In the genomic region with DNA sequence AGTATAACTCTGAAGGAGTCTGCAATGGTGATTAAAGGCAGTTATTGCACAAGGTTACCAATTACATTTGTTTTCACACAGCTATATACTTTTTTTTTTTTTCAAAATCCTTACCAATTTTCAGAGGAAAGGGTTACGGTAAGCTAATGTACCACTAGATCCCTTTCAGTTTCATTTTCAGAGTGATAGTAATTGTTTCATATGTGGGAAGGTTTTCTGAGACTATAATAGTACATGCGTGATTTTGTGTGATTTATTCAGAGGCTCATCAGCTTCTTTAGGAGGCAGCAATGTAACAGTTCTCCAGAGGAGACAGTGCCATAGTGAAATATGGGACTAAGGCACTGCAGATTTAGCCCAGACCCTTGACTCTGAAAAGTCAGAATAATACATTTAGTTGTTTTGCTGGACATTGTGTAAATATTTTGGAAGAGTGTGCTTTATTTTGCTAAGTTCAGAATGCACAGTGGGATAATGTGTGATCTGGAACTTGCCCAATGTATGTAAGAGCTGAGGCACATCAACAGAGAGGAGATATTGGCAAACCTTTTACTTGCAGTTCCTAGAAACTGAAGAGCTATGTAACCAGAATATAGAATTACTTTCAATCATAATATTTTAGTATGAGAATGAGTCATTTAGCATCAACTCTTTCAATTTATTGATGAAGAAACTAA, we compare ENCODE assay signal across 8 cellular contexts.
A peak's percentile ranks its signal among the peaks of the same experiment; 100 is the strongest.
DNase-seq lines count a peak whose midpoint lies in the region; ATAC-seq and TF ChIP-seq lines count a peak whose summit lies in the region.

No MANE protein-coding gene starts in this region.

- H2AFZ ChIP-seq in SK-N-SH (ENCODE audit: low read depth): peak overlapping the region; percentile 64; the same call in 1 of the 2 replicates

- H3K9me2 ChIP-seq in SK-N-SH: no peaks in the 10 kb centered on the region

- no peak for TF ChIP-seq RAD21 in SK-N-SH (IDR thresholded peaks at IDR 0.05; ENCODE audit: low read length)

- H3K27ac Mint-ChIP-seq in activated CD8-positive, alpha-beta T cell treated with anti-CD3 and anti-CD28 coated beads, Interleukin-2, amount 10 ng/mL, durations not matched to agents 7 days and 5 days: peak overlapping the region; percentile 77

- H3K79me2 ChIP-seq in SK-N-SH (ENCODE audit: insufficient read depth): no peaks in the 10 kb centered on the region

- TF ChIP-seq EP300 in SK-N-SH (IDR thresholded peaks at IDR 0.05; ENCODE audit: borderline replicate concordance in 1 of 2, low read depth in 1 of 2, low read length in 1 of 2): no peak

- no peaks in the 10 kb centered on the region for H3K36me3 ChIP-seq in SK-N-SH (replicated peaks in 1 of 2; ENCODE audit: control insufficient read depth in 1 of 2, insufficient read depth in 2 of 2, low read length in 1 of 2)
- no peaks in the 10 kb centered on the region for H3K36me3 ChIP-seq in uterus

- H3K9me3 Mint-ChIP-seq in activated CD8-positive, alpha-beta T cell treated with anti-CD3 and anti-CD28 coated beads, Interleukin-2, amount 10 ng/mL, durations not matched to agents 7 days and 5 days (ENCODE audit: insufficient read depth): no peaks in the 10 kb centered on the region

- peak overlapping the region; percentile 20; the same call in 1 of the 2 replicates for H3K4me2 ChIP-seq in SK-N-SH

- peaks cover 15% of the 10 kb centered on the region for H3K4me1 Mint-ChIP-seq in activated CD8-positive, alpha-beta T cell treated with anti-CD3 and anti-CD28 coated beads, Interleukin-2, amount 10 ng/mL, durations not matched to agents 7 days and 5 days (ENCODE audit: low read depth)

- ATAC-seq in SK-N-SH treated with all-trans-retinoic acid at 6 μM for 48 hours (no peak), HG02938 (IDR thresholded peaks at IDR 0.05; ENCODE audit: unreplicated experiment) (peak; percentile 83), sciatic nerve (peak; percentile 58)
- ATAC-seq in activated CD8-positive, alpha-beta T cell treated with anti-CD3 and anti-CD28 coated beads, Interleukin-2, amount 10 ng/mL, durations not matched to agents 7 days and 5 days: peak; percentile 91

- DNase-seq in SK-N-SH (no peak), sciatic nerve (ENCODE audit: low spot score) (no peak), uterus (no peak), NCI-H774 (lab: John Stamatoyannopoulos, UW) (no peak), cortex of kidney (lab: John Stamatoyannopoulos, UW) (no peak)
- no peak for DNase-seq in activated CD8-positive, alpha-beta T cell treated with anti-CD3 and anti-CD28 coated beads, Interleukin-2, amount 10 ng/mL, durations not matched to agents 7 days and 5 days

- TF ChIP-seq CTCF in SK-N-SH (IDR thresholded peaks at IDR 0.05): no peak
- TF ChIP-seq CTCF in uterus (IDR thresholded peaks at IDR 0.05): no peak

- H4K20me1 ChIP-seq in SK-N-SH (ENCODE audit: insufficient read depth): no peaks in the 10 kb centered on the region

- intact Hi-C loops in sciatic nerve (cut with DNase I): no loop called here
- intact Hi-C loops in uterus (cut with DNase I; ENCODE audit: low total_unique reads): no loop called here

- peak overlapping the region in 1 of 2 experiments; percentile 22; a peak in 1 of 4 replicates for H3K4me3 ChIP-seq in SK-N-SH (ENCODE audit: low read depth in 2 of 2, low read length in 1 of 2)
- peak overlapping the region in 1 of 2 donors; percentile 21 for H3K4me3 ChIP-seq in uterus

- WGBS in SK-N-SH (ENCODE audit: low lambda C conversion rate): 48% methylated on average over 2 of the region's 2 CpGs

- H3K9me3 ChIP-seq in SK-N-SH (no peaks in the 10 kb centered on the region), uterus (no peaks in the 10 kb centered on the region)

- POLR2A ChIA-PET in SK-N-SH (lab: Yijun Ruan, JAX): no interaction called here
- POLR2A ChIA-PET in activated CD8-positive, alpha-beta T cell treated with anti-CD3 and anti-CD28 coated beads, Interleukin-2, amount 10 ng/mL, durations not matched to agents 7 days and 5 days (lab: Charles Lee): no interaction called here

- H3K27me3 ChIP-seq in SK-N-SH (ENCODE audit: insufficient read depth) (no peaks in the 10 kb centered on the region), uterus (no peaks in the 10 kb centered on the region)

- CTCF ChIA-PET in SK-N-SH (lab: Yijun Ruan, JAX): interaction anchor here (0.9 kb wide), 1 partner anchor 11 kb away, joined by 3 read pairs; no protein-coding TSS in a partner anchor
- CTCF ChIA-PET in activated CD8-positive, alpha-beta T cell treated with anti-CD3 and anti-CD28 coated beads, Interleukin-2, amount 10 ng/mL, durations not matched to agents 7 days and 5 days (lab: Charles Lee): no interaction called here

- H3F3A ChIP-seq in SK-N-SH (replicated peaks; ENCODE audit: insufficient read depth): no peaks in the 10 kb centered on the region

- H3K27me3 Mint-ChIP-seq in activated CD8-positive, alpha-beta T cell treated with anti-CD3 and anti-CD28 coated beads, Interleukin-2, amount 10 ng/mL, durations not matched to agents 7 days and 5 days (ENCODE audit: low read depth): peaks cover 10% of the 10 kb centered on the region

- H3K4me1 ChIP-seq in SK-N-SH (ENCODE audit: control insufficient read depth in 1 of 2, insufficient read depth in 2 of 2, low read depth in 1 of 2, low read length in 1 of 2) (no peaks in the 10 kb centered on the region; a peak in 1 of 4 replicates), uterus (no peaks in the 10 kb centered on the region)

- no peaks in the 10 kb centered on the region for H3K36me3 Mint-ChIP-seq in activated CD8-positive, alpha-beta T cell treated with anti-CD3 and anti-CD28 coated beads, Interleukin-2, amount 10 ng/mL, durations not matched to agents 7 days and 5 days (ENCODE audit: low read depth)

- H3K27ac ChIP-seq in SK-N-SH (ENCODE audit: low read depth in 2 of 2, low read length in 1 of 2) (no peak overlapping the region), uterus (no peak overlapping the region)

- no peak for TF ChIP-seq POLR2A in uterus (IDR thresholded peaks at IDR 0.05)

- H3K9ac ChIP-seq in SK-N-SH: no peak overlapping the region

- H3K4me3 Mint-ChIP-seq in activated CD8-positive, alpha-beta T cell treated with anti-CD3 and anti-CD28 coated beads, Interleukin-2, amount 10 ng/mL, durations not matched to agents 7 days and 5 days: peak overlapping the region; percentile 65

TF ChIP-seq in SK-N-SH, 30 proteins besides CTCF, POLR2A, EP300 and RAD21 (continues in another document):
- TF ChIP-seq YY1 (IDR thresholded peaks at IDR 0.05; ENCODE audit: low read depth) (no peak), NRF1 (IDR thresholded peaks at IDR 0.05; ENCODE audit: low read depth, low read length) (no peak), FOXM1 (IDR thresholded peaks at IDR 0.05; ENCODE audit: low read depth) (no peak), GABPA (IDR thresholded peaks at IDR 0.05; ENCODE audit: low read depth) (no peak), POLR2AphosphoS5 (IDR thresholded peaks at IDR 0.05; ENCODE audit: low read depth, low read length) (no peak), RXRA (IDR thresholded peaks at IDR 0.05; ENCODE audit: borderline replicate concordance, low read depth) (no peak), USF2 (IDR thresholded peaks at IDR 0.05; ENCODE audit: borderline replicate concordance, low read depth, low read length) (no peak)
- TF ChIP-seq, protein P1, sequence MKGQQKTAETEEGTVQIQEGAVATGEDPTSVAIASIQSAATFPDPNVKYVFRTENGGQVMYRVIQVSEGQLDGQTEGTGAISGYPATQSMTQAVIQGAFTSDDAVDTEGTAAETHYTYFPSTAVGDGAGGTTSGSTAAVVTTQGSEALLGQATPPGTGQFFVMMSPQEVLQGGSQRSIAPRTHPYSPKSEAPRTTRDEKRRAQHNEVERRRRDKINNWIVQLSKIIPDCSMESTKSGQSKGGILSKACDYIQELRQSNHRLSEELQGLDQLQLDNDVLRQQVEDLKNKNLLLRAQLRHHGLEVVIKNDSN (IDR thresholded peaks at IDR 0.05; ENCODE audit: borderline replicate concordance, low read depth): no peak

TF ChIP-seq in SK-N-SH treated with all-trans-retinoic acid at 6 μM for 48 hours, 23 proteins besides CTCF, POLR2A, EP300 and RAD21:
- no peak for TF ChIP-seq BACH2 (CRISPR knock-in tag; IDR thresholded peaks at IDR 0.05; ENCODE audit: borderline replicate concordance)
- TF ChIP-seq, protein P2, sequence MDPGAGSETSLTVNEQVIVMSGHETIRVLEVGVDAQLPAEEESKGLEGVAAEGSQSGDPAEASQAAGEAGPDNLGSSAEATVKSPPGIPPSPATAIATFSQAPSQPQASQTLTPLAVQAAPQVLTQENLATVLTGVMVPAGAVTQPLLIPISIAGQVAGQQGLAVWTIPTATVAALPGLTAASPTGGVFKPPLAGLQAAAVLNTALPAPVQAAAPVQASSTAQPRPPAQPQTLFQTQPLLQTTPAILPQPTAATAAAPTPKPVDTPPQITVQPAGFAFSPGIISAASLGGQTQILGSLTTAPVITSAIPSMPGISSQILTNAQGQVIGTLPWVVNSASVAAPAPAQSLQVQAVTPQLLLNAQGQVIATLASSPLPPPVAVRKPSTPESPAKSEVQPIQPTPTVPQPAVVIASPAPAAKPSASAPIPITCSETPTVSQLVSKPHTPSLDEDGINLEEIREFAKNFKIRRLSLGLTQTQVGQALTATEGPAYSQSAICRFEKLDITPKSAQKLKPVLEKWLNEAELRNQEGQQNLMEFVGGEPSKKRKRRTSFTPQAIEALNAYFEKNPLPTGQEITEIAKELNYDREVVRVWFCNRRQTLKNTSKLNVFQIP (CRISPR knock-in tag; IDR thresholded peaks at IDR 0.05; ENCODE audit: borderline replicate concordance, low read depth): no peak
